18 cellular contexts compared by ENCODE assay signal in genomic region chr14:52738409-52738808, GRCh38.
"Had no signal": no experiment of that assay in that cellular context is flagged by ENCODE, and none has a peak within 500 bp of the region (broad histone marks: within the 10 kb centered on the region; RNA-seq: fewer than 3 reads in every experiment).

No MANE protein-coding gene starts in this region.

- FAIRE-seq: pancreas had no signal

- H3K27ac ChIP-seq: gastrocnemius medialis, heart right ventricle, lower lobe of right lung, pancreas, sigmoid colon, spleen, upper lobe of left lung had no signal

- H3K27me3 ChIP-seq: gastrocnemius medialis, heart right ventricle, neural progenitor cell, pancreas, sigmoid colon, spleen, upper lobe of left lung had no signal

- H3K9me3 Mint-ChIP-seq: mesothelial cell of epicardium; stimulated activated naive CD8-positive, alpha-beta T cell treated with anti-CD3 and anti-CD28 coated beads, Interleukin-15, amount 100 ng/mL, for 72 hours had no signal

- H2AFZ ChIP-seq: neural progenitor cell had no signal

- H3K27ac Mint-ChIP-seq: endodermal cell; mesothelial cell of epicardium; neural progenitor cell; stimulated activated naive CD8-positive, alpha-beta T cell treated with anti-CD3 and anti-CD28 coated beads, Interleukin-15, amount 100 ng/mL, for 72 hours had no signal

- H3K4me3 ChIP-seq: gastrocnemius medialis, heart right ventricle, lower lobe of right lung, neural progenitor cell, pancreas, sigmoid colon, spleen, upper lobe of left lung had no signal

- ATAC-seq: activated CD4-positive, CD25-positive, alpha-beta regulatory T cell treated with anti-CD3 and anti-CD28 coated beads, Interleukin-2, amount 50 U/mL, for 24 hours; gastrocnemius medialis; heart right ventricle; left colon; lower lobe of right lung; pancreas; stimulated activated naive CD8-positive, alpha-beta T cell treated with anti-CD3 and anti-CD28 coated beads, Interleukin-15, amount 100 ng/mL, for 72 hours had no signal

- DNase-seq: activated CD4-positive, alpha-beta T cell treated with anti-CD3 and anti-CD28 coated beads, Interleukin-2, amount 50 U/mL, for 4 hours; activated CD8-positive, alpha-beta memory T cell treated with anti-CD3 and anti-CD28 coated beads, Interleukin-2, amount 50 U/mL, for 4 hours; activated gamma-delta T cell; activated T-cell treated with anti-CD3 and anti-CD28 coated beads, Interleukin-2, amount 50 U/mL, for 48 hours; endodermal cell; gastrocnemius medialis; heart right ventricle; left colon; lower lobe of right lung; pancreas; sigmoid colon; spleen; stimulated activated naive CD8-positive, alpha-beta T cell treated with anti-CD3 and anti-CD28 coated beads, Interleukin-15, amount 100 ng/mL, for 72 hours; T1000; upper lobe of left lung had no signal

- H3K4me3 Mint-ChIP-seq: endodermal cell; mesothelial cell of epicardium; neural progenitor cell; stimulated activated naive CD8-positive, alpha-beta T cell treated with anti-CD3 and anti-CD28 coated beads, Interleukin-15, amount 100 ng/mL, for 72 hours had no signal

- H3K9ac ChIP-seq: neural progenitor cell had no signal

- H3K27me3 Mint-ChIP-seq: stimulated activated naive CD8-positive, alpha-beta T cell treated with anti-CD3 and anti-CD28 coated beads, Interleukin-15, amount 100 ng/mL, for 72 hours had no signal

- H3K4me1 ChIP-seq: sigmoid colon had no signal

- H3K9me3 ChIP-seq: gastrocnemius medialis, heart right ventricle, lower lobe of right lung, pancreas, sigmoid colon, spleen, upper lobe of left lung had no signal

- H3K4me2 ChIP-seq: neural progenitor cell had no signal

- H3K36me3 ChIP-seq: lower lobe of right lung, pancreas, sigmoid colon, upper lobe of left lung had no signal
